23 cellular contexts compared by ENCODE assay signal in the genomic region with DNA sequence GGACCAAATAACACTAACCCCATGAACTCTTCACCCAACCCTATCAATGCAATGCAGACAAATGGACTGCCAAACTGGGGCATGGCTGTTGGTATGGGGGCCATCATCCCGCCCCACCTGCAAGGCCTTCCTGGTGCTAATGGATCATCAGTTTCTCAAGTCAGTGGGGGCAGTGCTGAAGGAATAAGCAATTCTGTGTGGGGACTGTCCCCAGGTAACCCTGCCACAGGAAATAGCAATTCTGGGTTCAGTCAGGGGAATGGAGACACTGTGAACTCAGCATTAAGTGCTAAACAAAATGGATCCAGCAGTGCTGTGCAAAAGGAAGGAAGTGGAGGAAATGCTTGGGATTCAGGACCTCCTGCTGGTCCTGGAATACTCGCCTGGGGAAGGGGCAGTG.
"Had no signal": no experiment of that assay in that cellular context is flagged by ENCODE, and none has a peak within 500 bp of the region (broad histone marks: within the 10 kb centered on the region; RNA-seq: fewer than 3 reads in every experiment).

No MANE protein-coding gene starts in this region.

- ATAC-seq: activated T-cell treated with anti-CD3 and anti-CD28 coated beads, Interleukin-2, amount 50 U/mL, for 72 hours; effector memory CD8-positive, alpha-beta T cell; heart right ventricle; left colon; natural killer cell treated with Interleukin-12 subunit alpha and Interleukin-12 subunit beta and Interleukin-15 and Interleukin-18, amount 100 ng/mL, for 72 hours; pancreas; right cardiac atrium; T-helper 17 cell had no signal

- H3K9me3 Mint-ChIP-seq: activated B cell treated with CpG ODN at 0.5 μM for 24 hours; activated naive CD4-positive, alpha-beta T cell treated with anti-CD3 and anti-CD28 coated beads, Interleukin-2, amount 50 U/mL, for 24 hours; central memory CD8-positive, alpha-beta T cell; effector memory CD8-positive, alpha-beta T cell; memory B cell; natural killer cell treated with Interleukin-12 subunit alpha and Interleukin-12 subunit beta and Interleukin-15 and Interleukin-18, amount 100 ng/mL, for 72 hours had no signal

- H3K27ac Mint-ChIP-seq: activated B cell treated with CpG ODN at 0.5 μM for 24 hours, memory B cell, T-helper 17 cell had no signal

- H3K27ac ChIP-seq: breast epithelium, heart right ventricle, neutrophil, pancreas, stomach, transverse colon, uterus had no signal

- H3K4me3 Mint-ChIP-seq: activated B cell treated with CpG ODN at 0.5 μM for 24 hours; activated naive CD4-positive, alpha-beta T cell treated with anti-CD3 and anti-CD28 coated beads, Interleukin-2, amount 50 U/mL, for 24 hours; activated T-cell treated with anti-CD3 and anti-CD28 coated beads, Interleukin-2, amount 50 U/mL, for 72 hours; central memory CD8-positive, alpha-beta T cell; effector memory CD8-positive, alpha-beta T cell; memory B cell; natural killer cell treated with Interleukin-12 subunit alpha and Interleukin-12 subunit beta and Interleukin-15 and Interleukin-18, amount 100 ng/mL, for 72 hours; T-helper 17 cell had no signal

- H3K27me3 Mint-ChIP-seq: activated B cell treated with CpG ODN at 0.5 μM for 24 hours; activated naive CD4-positive, alpha-beta T cell treated with anti-CD3 and anti-CD28 coated beads, Interleukin-2, amount 50 U/mL, for 24 hours; central memory CD8-positive, alpha-beta T cell; effector memory CD8-positive, alpha-beta T cell; memory B cell; natural killer cell treated with Interleukin-12 subunit alpha and Interleukin-12 subunit beta and Interleukin-15 and Interleukin-18, amount 100 ng/mL, for 72 hours; T-helper 17 cell had no signal

- DNase-seq: activated B cell treated with CpG ODN at 0.5 μM for 24 hours; activated CD4-positive, alpha-beta T cell treated with anti-CD3 and anti-CD28 coated beads for 48 hours; activated CD8-positive, alpha-beta memory T cell treated with anti-CD3 and anti-CD28 coated beads, Interleukin-2, amount 50 U/mL, for 48 hours; activated effector memory CD4-positive, alpha-beta T cell treated with Interleukin-2 at 50 U/mL for 16 hours; activated T-cell treated with anti-CD3 and anti-CD28 coated beads, Interleukin-2, amount 50 U/mL, for 72 hours; dorsolateral prefrontal cortex; effector memory CD8-positive, alpha-beta T cell; heart right ventricle; left colon; pancreas; right cardiac atrium; stimulated activated CD4-positive, alpha-beta T cell treated with anti-CD3 and anti-CD28 coated beads, Interleukin-12 subunit alpha, Interleukin-12 subunit beta, amount 100 ng/mL, for 4 hours; stimulated activated CD4-positive, alpha-beta T cell treated with anti-CD3 and anti-CD28 coated beads, Interleukin-4, amount 100 ng/mL, for 4 hours; stomach; T-helper 17 cell; transverse colon; uterus had no signal

- H3K4me1 Mint-ChIP-seq: activated B cell treated with CpG ODN at 0.5 μM for 24 hours had no signal
